Comparison of ENCODE assay signal across 8 cellular contexts in the genomic region with DNA sequence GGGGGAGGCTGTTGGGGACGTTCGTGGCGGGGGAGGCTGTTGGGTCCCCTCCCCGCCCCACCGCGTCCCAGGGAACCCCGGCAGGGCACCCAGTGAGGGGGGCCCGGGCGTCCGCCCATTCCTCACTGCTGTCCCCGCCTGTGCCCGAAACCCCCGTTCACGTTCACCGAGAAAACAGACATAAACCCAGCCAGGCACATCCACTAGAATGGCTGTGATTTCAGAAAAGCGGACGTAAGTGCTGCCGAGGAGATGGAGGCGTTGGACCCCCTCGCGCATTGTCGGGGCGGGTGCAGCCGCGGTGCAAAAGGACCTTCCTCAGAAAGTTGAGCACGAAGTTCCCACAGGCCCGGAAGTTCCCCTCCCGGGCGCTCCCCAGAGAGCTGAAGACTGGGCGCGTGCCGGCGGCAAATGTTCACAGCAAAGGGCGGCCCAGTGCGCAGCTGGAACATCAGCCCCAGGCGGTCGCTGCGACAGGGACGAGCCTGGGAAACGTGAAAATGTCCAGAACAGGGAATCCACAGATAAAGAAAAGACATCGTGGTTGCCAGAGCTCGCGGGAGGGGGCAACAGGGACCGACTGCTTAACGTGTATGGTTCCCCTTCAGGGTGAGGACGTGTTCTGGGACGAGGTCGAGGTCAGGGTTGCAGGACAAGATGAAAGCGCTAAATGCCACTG. TPM values are rescaled to one million over a fixed set of nuclear protein-coding genes. Genes with fewer than 3 reads are reported as not detected.
DNase-seq lines count a peak whose midpoint lies in the region; ATAC-seq and TF ChIP-seq lines count a peak whose summit lies in the region.

No MANE protein-coding gene starts in this region.

- H3K9ac ChIP-seq in iPS-15b (ENCODE audit: low read depth, low read length) = peak overlapping the region; percentile 24

- no peaks in the 10 kb centered on the region for H3K36me3 ChIP-seq in iPS-15b (ENCODE audit: control insufficient read depth, insufficient read depth, low read length)

- H3K4me3 Mint-ChIP-seq in activated naive CD8-positive, alpha-beta T cell treated with anti-CD3 and anti-CD28 coated beads for 36 hours = peak overlapping the region; percentile 55
- H3K4me3 Mint-ChIP-seq in stimulated activated naive B cell treated with anti-CD40 and anti-IgM and Interleukin-4, amounts not matched to agents 10 μg/mL and 1 μg/mL and 100 μg/mL, for 72 hours = peak overlapping the region; percentile 78 to 80

- no peaks in the 10 kb centered on the region for H3K36me3 Mint-ChIP-seq in activated naive CD8-positive, alpha-beta T cell treated with anti-CD3 and anti-CD28 coated beads for 36 hours
- H3K36me3 Mint-ChIP-seq in stimulated activated naive B cell treated with anti-CD40 and anti-IgM and Interleukin-4, amounts not matched to agents 10 μg/mL and 1 μg/mL and 100 μg/mL, for 72 hours = peaks cover 0 to 3% of the 10 kb centered on the region in 2 donors

- H3K4me3 ChIP-seq in HL-60 (replicated peaks; ENCODE audit: insufficient read depth, low read length) = peak overlapping the region; percentile 7; the same call in 1 of the 2 replicates
- peak overlapping the region; percentile 26 for H3K4me3 ChIP-seq in iPS-15b (ENCODE audit: low read depth, low read length)

- no peaks in the 10 kb centered on the region for H3K9me3 ChIP-seq in iPS-15b (ENCODE audit: control insufficient read depth, insufficient read depth, low read length)

- H3K27ac Mint-ChIP-seq in activated naive CD8-positive, alpha-beta T cell treated with anti-CD3 and anti-CD28 coated beads for 36 hours = no peak overlapping the region
- H3K27ac Mint-ChIP-seq in stimulated activated naive B cell treated with anti-CD40 and anti-IgM and Interleukin-4, amounts not matched to agents 10 μg/mL and 1 μg/mL and 100 μg/mL, for 72 hours = peak overlapping the region; percentile 87

- no peaks in the 10 kb centered on the region for H3K4me1 ChIP-seq in iPS-15b (ENCODE audit: control insufficient read depth, insufficient read depth, low read length)

- peaks cover 6% of the 10 kb centered on the region for H3K4me1 Mint-ChIP-seq in activated naive CD8-positive, alpha-beta T cell treated with anti-CD3 and anti-CD28 coated beads for 36 hours
- peaks cover 18 to 33% of the 10 kb centered on the region in 2 donors for H3K4me1 Mint-ChIP-seq in stimulated activated naive B cell treated with anti-CD40 and anti-IgM and Interleukin-4, amounts not matched to agents 10 μg/mL and 1 μg/mL and 100 μg/mL, for 72 hours

- H3K9me3 Mint-ChIP-seq in activated naive CD8-positive, alpha-beta T cell treated with anti-CD3 and anti-CD28 coated beads for 36 hours = peaks cover 1% of the 10 kb centered on the region
- H3K9me3 Mint-ChIP-seq in stimulated activated naive B cell treated with anti-CD40 and anti-IgM and Interleukin-4, amounts not matched to agents 10 μg/mL and 1 μg/mL and 100 μg/mL, for 72 hours = no peaks in the 10 kb centered on the region

- peak; percentile 37 to 44 for ATAC-seq in stimulated activated naive B cell treated with anti-CD40 and anti-IgM and Interleukin-4, amounts not matched to agents 10 μg/mL and 1 μg/mL and 100 μg/mL, for 72 hours (replicated peaks)

- TF ChIP-seq CTCF in HL-60 (IDR thresholded peaks at IDR 0.05; ENCODE audit: insufficient read depth, low read length) = no peak

- H3K27me3 Mint-ChIP-seq in activated naive CD8-positive, alpha-beta T cell treated with anti-CD3 and anti-CD28 coated beads for 36 hours = peaks cover 46% of the 10 kb centered on the region
- peaks cover 46 to 64% of the 10 kb centered on the region in 2 donors for H3K27me3 Mint-ChIP-seq in stimulated activated naive B cell treated with anti-CD40 and anti-IgM and Interleukin-4, amounts not matched to agents 10 μg/mL and 1 μg/mL and 100 μg/mL, for 72 hours

- DNase-seq in COR-L47 (lab: John Stamatoyannopoulos, UW) (peak; percentile 62), HL-60 (ENCODE audit: low read depth in 1 of 2, low spot score in 1 of 2) (peak in 1 of 2 experiments; percentile 80), erythroblast (lab: John Stamatoyannopoulos, UW) (no peak), NCI-H446 (lab: John Stamatoyannopoulos, UW) (no peak), medulla oblongata (ENCODE audit: extremely low spot score) (no peak)
- DNase-seq in activated naive CD8-positive, alpha-beta T cell treated with anti-CD3 and anti-CD28 coated beads for 36 hours = peak; percentile 42
- peak; percentile 37 for DNase-seq in stimulated activated naive B cell treated with anti-CD40 and anti-IgM and Interleukin-4, amounts not matched to agents 10 μg/mL and 1 μg/mL and 100 μg/mL, for 72 hours

- peak overlapping the region; percentile 57 for H3K27ac ChIP-seq in HL-60 (replicated peaks)

- TF ChIP-seq POLR2A in erythroblast (IDR thresholded peaks at IDR 0.05; ENCODE audit: low read length) = no peak

- H3K27me3 ChIP-seq in HL-60 (ENCODE audit: insufficient read depth, poor library complexity, severe bottlenecking) = no peaks in the 10 kb centered on the region
- peaks cover 55% of the 10 kb centered on the region for H3K27me3 ChIP-seq in iPS-15b (ENCODE audit: control insufficient read depth, insufficient read depth, low read length)

RNA-seq across cellular contexts. Expression of a gene that starts 18.5 kb away (rescaled TPM):
- total RNA-seq in activated naive CD8-positive, alpha-beta T cell treated with anti-CD3 and anti-CD28 coated beads for 36 hours = not detected

RNA-seq across cellular contexts. Expression of a gene that starts 53.8 kb away (rescaled TPM):
- 100 to 1,000 TPM; 176 to 185 TPM for total RNA-seq in activated naive CD8-positive, alpha-beta T cell treated with anti-CD3 and anti-CD28 coated beads for 36 hours

RNA-seq across cellular contexts. Expression of a gene that starts 55.2 kb away (rescaled TPM):
- total RNA-seq in activated naive CD8-positive, alpha-beta T cell treated with anti-CD3 and anti-CD28 coated beads for 36 hours = 10 to 100 TPM; 19.5 to 22.5 TPM

Comparison
In these comparisons a context has a peak if more than half of its experiments do, and no peak if none do; other contexts are left out.
1. DNase-seq: peak in COR-L47 (single experiment), activated naive CD8-positive, alpha-beta T cell treated with anti-CD3 and anti-CD28 coated beads for 36 hours (single experiment) and stimulated activated naive B cell treated with anti-CD40 and anti-IgM and Interleukin-4, amounts not matched to agents 10 μg/mL and 1 μg/mL and 100 μg/mL, for 72 hours (single experiment); none in erythroblast (0 of 2), NCI-H446 (0 of 2) and medulla oblongata (single experiment).